In genomic region chr19:38211206-38211605, GRCh38 we compare ENCODE assay signal across 12 cellular contexts. TPM values are rescaled to one million over a fixed set of nuclear protein-coding genes. Genes with fewer than 3 reads are reported as not detected.
DNase-seq lines count a peak whose midpoint lies in the region; ATAC-seq, FAIRE-seq and TF ChIP-seq lines count a peak whose summit lies in the region.
"Had no signal": no experiment of that assay in that cellular context is flagged by ENCODE, and none has a peak within 500 bp of the region (broad histone marks: within the 10 kb centered on the region; RNA-seq: fewer than 3 reads in every experiment).

No MANE protein-coding gene starts in this region.

- no peaks in the 10 kb centered on the region for H3K9me2 ChIP-seq in GM23338 (ENCODE audit: insufficient read depth)

- H3K27ac Mint-ChIP-seq in GM23338 (peak overlapping the region; percentile 83; the same call in 1 of the 2 replicates), astrocyte (ENCODE audit: unreplicated experiment) (no peak overlapping the region)
- no peak overlapping the region for H3K27ac Mint-ChIP-seq in stimulated activated naive B cell treated with anti-CD40 and anti-IgM and Interleukin-4, amounts not matched to agents 10 μg/mL and 1 μg/mL and 100 μg/mL, for 72 hours
- H3K27ac Mint-ChIP-seq: activated T-helper 17 cell treated with anti-CD3 and anti-CD28 coated beads, Interleukin-2, amount 50 U/mL, for 72 hours had no signal

- no peak overlapping the region for H3K27ac ChIP-seq in GM23338 (ENCODE audit: low read depth)
- no peak overlapping the region for H3K27ac ChIP-seq in astrocyte (ENCODE audit: low read depth, low read length)
- H3K27ac ChIP-seq in gastrocnemius medialis = peak overlapping the region in 1 of 4 donors; percentile 74

- TF ChIP-seq CTCF in GM23338 (conservative IDR thresholded peaks at IDR 0.05; ENCODE audit: low read depth in 2 of 2) = no peak; a peak in 1 of 4 replicates
- TF ChIP-seq CTCF in astrocyte (IDR thresholded peaks at IDR 0.05; ENCODE audit: insufficient read depth, low read depth, low read length) = no peak
- no peak for TF ChIP-seq CTCF in gastrocnemius medialis (IDR thresholded peaks at IDR 0.05 in 4 of 5, conservative IDR thresholded peaks at IDR 0.05 in 1 of 5)

- no peak overlapping the region for H3K9ac ChIP-seq in astrocyte (ENCODE audit: low read length)

- peaks cover 26% of the 10 kb centered on the region for H3F3A ChIP-seq in GM23338 (replicated peaks; ENCODE audit: low read depth)

- H3K36me3 Mint-ChIP-seq in GM23338 (ENCODE audit: low read depth) (peaks cover 12% of the 10 kb centered on the region; the same call in 2 of the 3 replicates), astrocyte (ENCODE audit: low read depth, unreplicated experiment) (peaks cover 2% of the 10 kb centered on the region)
- peaks cover 34 to 46% of the 10 kb centered on the region in 2 donors for H3K36me3 Mint-ChIP-seq in stimulated activated naive B cell treated with anti-CD40 and anti-IgM and Interleukin-4, amounts not matched to agents 10 μg/mL and 1 μg/mL and 100 μg/mL, for 72 hours

- peak overlapping the region; percentile 78 for H2AFZ ChIP-seq in GM23338
- no peak overlapping the region for H2AFZ ChIP-seq in astrocyte (ENCODE audit: low read depth, low read length)

- H3K4me1 ChIP-seq in GM23338 (ENCODE audit: insufficient read depth) (peaks cover 14% of the 10 kb centered on the region), astrocyte (ENCODE audit: insufficient read depth, low read length) (peaks cover 36% of the 10 kb centered on the region), gastrocnemius medialis (peaks cover 7 to 12% of the 10 kb centered on the region in 2 donors)

- H3K4me3 Mint-ChIP-seq in GM23338 = peak overlapping the region; percentile 82
- H3K4me3 Mint-ChIP-seq in astrocyte (ENCODE audit: unreplicated experiment) = no peak overlapping the region
- H3K4me3 Mint-ChIP-seq in stimulated activated naive B cell treated with anti-CD40 and anti-IgM and Interleukin-4, amounts not matched to agents 10 μg/mL and 1 μg/mL and 100 μg/mL, for 72 hours = peak overlapping the region; percentile 44 to 52
- H3K4me3 Mint-ChIP-seq: activated T-helper 17 cell treated with anti-CD3 and anti-CD28 coated beads, Interleukin-2, amount 50 U/mL, for 72 hours had no signal

- no peaks in the 10 kb centered on the region; the same call in 2 of the 3 replicates for H3K9me3 Mint-ChIP-seq in GM23338
- H3K9me3 Mint-ChIP-seq in astrocyte (ENCODE audit: unreplicated experiment) = peaks cover 2% of the 10 kb centered on the region
- H3K9me3 Mint-ChIP-seq in stimulated activated naive B cell treated with anti-CD40 and anti-IgM and Interleukin-4, amounts not matched to agents 10 μg/mL and 1 μg/mL and 100 μg/mL, for 72 hours = peaks cover 0 to 2% of the 10 kb centered on the region in 2 donors
- H3K9me3 Mint-ChIP-seq: activated T-helper 17 cell treated with anti-CD3 and anti-CD28 coated beads, Interleukin-2, amount 50 U/mL, for 72 hours had no signal

- intact Hi-C loops in gastrocnemius medialis (cut with DNase I; ENCODE audit: low total_unique reads) = no loop called here

- peak; percentile 70 for DNase-seq in GM23338 (ENCODE audit: low spot score)
- no peak for DNase-seq in astrocyte (ENCODE audit: low read depth)
- peak; percentile 61 for DNase-seq in islet precursor cell
- DNase-seq in stimulated activated naive B cell treated with anti-CD40 and anti-IgM and Interleukin-4, amounts not matched to agents 10 μg/mL and 1 μg/mL and 100 μg/mL, for 72 hours = no peak
- DNase-seq in NCI-H526 (lab: John Stamatoyannopoulos, UW) = no peak
- DNase-seq in gastrocnemius medialis = no peak
- no peak for DNase-seq in OCI-M2 (lab: John Stamatoyannopoulos, UW; ENCODE audit: unreplicated experiment)
- DNase-seq: EL had no signal

- FAIRE-seq in astrocyte (lab: Jason Lieb, UNC) = no peak
- FAIRE-seq: colon had no signal

- in situ Hi-C loops in gastrocnemius medialis (cut with MboI; ENCODE audit: low sequenced_read_pairs in 4 of 4) = no loop called here

- no peaks in the 10 kb centered on the region for H3K9me3 ChIP-seq in astrocyte (ENCODE audit: insufficient read depth, low read depth, low read length)
- no peaks in the 10 kb centered on the region for H3K9me3 ChIP-seq in gastrocnemius medialis
- H3K9me3 ChIP-seq: HAP-1 had no signal

- H3K27me3 Mint-ChIP-seq in GM23338 (ENCODE audit: insufficient read depth, low read depth, poor library complexity) (peaks cover 25% of the 10 kb centered on the region), astrocyte (ENCODE audit: low read depth, unreplicated experiment) (peaks cover 3% of the 10 kb centered on the region)
- H3K27me3 Mint-ChIP-seq in stimulated activated naive B cell treated with anti-CD40 and anti-IgM and Interleukin-4, amounts not matched to agents 10 μg/mL and 1 μg/mL and 100 μg/mL, for 72 hours = peaks cover 41 to 57% of the 10 kb centered on the region in 2 donors

- H3K4me2 ChIP-seq in GM23338 = peak overlapping the region; percentile 99
- peak overlapping the region; percentile 69 for H3K4me2 ChIP-seq in astrocyte (ENCODE audit: low read length)

- H3K4me3 ChIP-seq in GM23338 (peak overlapping the region; percentile 80), astrocyte (ENCODE audit: insufficient read depth, low read depth, low read length) (no peak overlapping the region), gastrocnemius medialis (peak overlapping the region in 1 of 4 donors; percentile 31)
- H3K4me3 ChIP-seq: HAP-1 had no signal

- TF ChIP-seq POLR2A in gastrocnemius medialis (IDR thresholded peaks at IDR 0.05) = no peak

- H4K20me1 ChIP-seq in GM23338 (replicated peaks; ENCODE audit: insufficient read depth) (no peaks in the 10 kb centered on the region), astrocyte (ENCODE audit: insufficient read depth, low read length) (peaks cover 19% of the 10 kb centered on the region)

- ATAC-seq in GM23338 (peak; percentile 28), gastrocnemius medialis (no peak)
- ATAC-seq in stimulated activated naive B cell treated with anti-CD40 and anti-IgM and Interleukin-4, amounts not matched to agents 10 μg/mL and 1 μg/mL and 100 μg/mL, for 72 hours (replicated peaks) = no peak
- ATAC-seq: activated T-helper 17 cell treated with anti-CD3 and anti-CD28 coated beads, Interleukin-2, amount 50 U/mL, for 72 hours had no signal

- no peaks in the 10 kb centered on the region for H3K79me2 ChIP-seq in GM23338 (replicated peaks; ENCODE audit: insufficient read depth)
- no peaks in the 10 kb centered on the region for H3K79me2 ChIP-seq in astrocyte (ENCODE audit: insufficient read depth, low read length)

- H3K4me1 Mint-ChIP-seq in GM23338 (peaks cover 48% of the 10 kb centered on the region), astrocyte (ENCODE audit: low read depth, unreplicated experiment) (peaks cover 16% of the 10 kb centered on the region)
- peaks cover 26 to 43% of the 10 kb centered on the region in 2 donors for H3K4me1 Mint-ChIP-seq in stimulated activated naive B cell treated with anti-CD40 and anti-IgM and Interleukin-4, amounts not matched to agents 10 μg/mL and 1 μg/mL and 100 μg/mL, for 72 hours

- H3K27me3 ChIP-seq in GM23338 (ENCODE audit: insufficient read depth) (no peaks in the 10 kb centered on the region), astrocyte (ENCODE audit: insufficient read depth, low read length) (no peaks in the 10 kb centered on the region), gastrocnemius medialis (peaks cover 13 to 55% (median 49%) of the 10 kb centered on the region in 3 donors)

- no peaks in the 10 kb centered on the region for H3K36me3 ChIP-seq in GM23338 (ENCODE audit: insufficient read depth)
- H3K36me3 ChIP-seq in astrocyte (ENCODE audit: insufficient read depth, low read length) = no peaks in the 10 kb centered on the region
- H3K36me3 ChIP-seq in gastrocnemius medialis = peaks cover 0 to 9% of the 10 kb centered on the region in 2 donors

TF ChIP-seq in GM23338, 12 proteins besides CTCF, POLR2A, EP300 and RAD21 (continues in another document):
- TF ChIP-seq EZH2phosphoT487 (IDR thresholded peaks at IDR 0.05; ENCODE audit: unreplicated experiment) (no peak), ZNF114 (CRISPR knock-in tag; IDR thresholded peaks at IDR 0.05) (no peak), ETS1 (IDR thresholded peaks at IDR 0.05) (no peak)

RNA-seq across cellular contexts. Expression of gene DPF1, which starts 12.8 kb away (rescaled TPM):
- total RNA-seq in GM23338 (2014; rRNA removed; shearing (Covaris generic)) = 8.3 and 11.7 TPM in 2 replicates
- polyA plus RNA-seq in GM23338 (2016; fragmentation: Nextera tagmentation; extraction: Ambion mirVana) = 7.9 and 8.3 TPM in 2 replicates
- 4.0 and 4.5 TPM in 2 replicates for total RNA-seq in astrocyte
- total RNA-seq in gastrocnemius medialis = not detected

RNA-seq across cellular contexts. Expression of gene PPP1R14A, which starts 45.0 kb away (rescaled TPM):
- total RNA-seq in GM23338 (2014; rRNA removed; shearing (Covaris generic)) = 9.4 and 14.5 TPM in 2 replicates
- 76.2 and 77.5 TPM in 2 replicates for polyA plus RNA-seq in GM23338 (2016; fragmentation: Nextera tagmentation; extraction: Ambion mirVana)
- 13.4 and 18.0 TPM in 2 replicates for total RNA-seq in astrocyte
- 10 to 100 TPM in 1 of 4 donors, 1 to 10 TPM in 3; 1.3 to 48.8 (median 7.1) TPM for total RNA-seq in gastrocnemius medialis
- total RNA-seq: activated T-helper 17 cell treated with anti-CD3 and anti-CD28 coated beads, Interleukin-2, amount 50 U/mL, for 72 hours; OCI-LY7 had no signal

RNA-seq across cellular contexts. Expression of gene SPINT2, which starts 53.2 kb away (rescaled TPM):
- 382 and 468 TPM in 2 replicates for total RNA-seq in GM23338 (2014; rRNA removed; shearing (Covaris generic))
- polyA plus RNA-seq in GM23338 (2016; fragmentation: Nextera tagmentation; extraction: Ambion mirVana) = 298 and 319 TPM in 2 replicates
- total RNA-seq in astrocyte (119 and 171 TPM in 2 replicates), gastrocnemius medialis (1 to 10 TPM in 3 of 4 donors, under 1 TPM in 1; 0.26 to 4.0 (median 1.6) TPM)

Comparison
In these comparisons a context has a peak if more than half of its experiments do, and no peak if none do; other contexts are left out.
1. DNase-seq: peak in GM23338 (single experiment) and islet precursor cell (single experiment); none in astrocyte (single experiment), stimulated activated naive B cell treated with anti-CD40 and anti-IgM and Interleukin-4, amounts not matched to agents 10 μg/mL and 1 μg/mL and 100 μg/mL, for 72 hours (single experiment), NCI-H526 (0 of 2), gastrocnemius medialis (0 of 2) and OCI-M2 (single experiment).
2. RNA of gene SPINT2, which starts 53.2 kb away (total RNA-seq): 382 to 468 TPM in GM23338 and 119 to 171 TPM in astrocyte; 0.26 to 4.0 TPM in gastrocnemius medialis; every median in the first group is over 10 times any median in the second.